In genomic region chr12:124633954-124634352, GRCh38 we compare ENCODE assay signal across 16 cellular contexts.
A peak's percentile ranks its signal among the peaks of the same experiment; 100 is the strongest.
DNase-seq lines count a peak whose midpoint lies in the region; ATAC-seq, FAIRE-seq and TF ChIP-seq lines count a peak whose summit lies in the region.
"Had no signal": no experiment of that assay in that cellular context is flagged by ENCODE, and none has a peak within 500 bp of the region (broad histone marks: within the 10 kb centered on the region; RNA-seq: fewer than 3 reads in every experiment).

No MANE protein-coding gene starts in this region.

- no peak overlapping the region for H3K27ac ChIP-seq in GM12878 (ENCODE audit: control insufficient read depth, insufficient read depth)
- H3K27ac ChIP-seq: C4-2B, psoas muscle, tibial nerve had no signal

- intact Hi-C loops in GM12878 (cut with micrococcal nuclease; ENCODE audit: unreplicated experiment) = no loop called here

- H4K20me1 ChIP-seq in GM12878 (ENCODE audit: control insufficient read depth, insufficient read depth) = no peaks in the 10 kb centered on the region

- no peaks in the 10 kb centered on the region for H3K79me2 ChIP-seq in GM12878 (ENCODE audit: control insufficient read depth, insufficient read depth, low read length)

- no peak for TF ChIP-seq CTCF in GM12878 (IDR thresholded peaks at IDR 0.05 in 2 of 3, conservative IDR thresholded peaks at IDR 0.05 in 1 of 3; ENCODE audit: control insufficient read depth in 2 of 3, extremely low read depth in 1 of 3, insufficient read depth in 1 of 3, low read depth in 3 of 3, low read length in 3 of 3)

- H3K9me3 ChIP-seq in GM12878 (replicated peaks; ENCODE audit: control insufficient read depth, insufficient read depth, low read length) = no peaks in the 10 kb centered on the region
- H3K9me3 ChIP-seq: Peyer's patch, psoas muscle, spleen, tibial nerve had no signal

- no peak for TF ChIP-seq EP300 in GM12878 (IDR thresholded peaks at IDR 0.05; ENCODE audit: borderline replicate concordance in 1 of 2, control insufficient read depth in 1 of 2, low read depth in 2 of 2, low read length in 2 of 2)

- no TSS peak for BruUV-seq in GM12878 (replicated peaks; lab: Mats Ljungman, UMichigan)

- H3K4me3 ChIP-seq in GM12878 = no peak overlapping the region
- H3K4me3 ChIP-seq: lung, Peyer's patch, psoas muscle, spleen, tibial nerve had no signal

- TF ChIP-seq RAD21 in GM12878 (IDR thresholded peaks at IDR 0.05; ENCODE audit: insufficient read depth, low read depth, low read length) = no peak

- H2AFZ ChIP-seq in GM12878 (ENCODE audit: control insufficient read depth, low read depth, low read length) = peak overlapping the region; percentile 15

- SMC1A ChIA-PET in GM12878 (lab: Charles Lee; ENCODE audit: uncharacterized antibody, unreplicated experiment) = no interaction called here

- no peaks in the 10 kb centered on the region for H3K36me3 ChIP-seq in GM12878 (ENCODE audit: control insufficient read depth in 2 of 2, insufficient read depth in 2 of 2, low read length in 1 of 2)
- H3K36me3 ChIP-seq: Peyer's patch, spleen, tibial nerve had no signal

- no peak overlapping the region for H3K9ac ChIP-seq in GM12878 (ENCODE audit: control insufficient read depth, insufficient read depth, low read length)

- no peak for TF ChIP-seq POLR2A in GM12878 (IDR thresholded peaks at IDR 0.05; ENCODE audit: low read depth, low read length)

- WGBS in GM12878 (ENCODE audit: insufficient coverage, insufficient replicate concordance, low lambda C conversion rate, missing lambda C conversion rate) = 37% methylated on average over 7 of the region's 8 CpGs

- POLR2A ChIA-PET in GM12878 (lab: Charles Lee) = interaction anchor here (0.6 kb wide), 1 partner anchor 598 kb away, joined by 3 read pairs; no protein-coding TSS in a partner anchor

- RAD21 ChIA-PET in GM12878 (lab: Charles Lee; ENCODE audit: unreplicated experiment) = no interaction called here

- CTCF ChIA-PET in GM12878 (lab: Yijun Ruan, JAX) = no interaction called here

- no peak for ATAC-seq in GM12878
- no peak for ATAC-seq in GM21825 (IDR thresholded peaks at IDR 0.05; ENCODE audit: unreplicated experiment)
- ATAC-seq: psoas muscle; stimulated activated memory B cell treated with anti-CD40 and anti-IgM and Interleukin-4, amounts not matched to agents 10 μg/mL and 1 μg/mL and 100 μg/mL, for 72 hours had no signal

- H3K27me3 ChIP-seq in GM12878 (replicated peaks in 1 of 2; ENCODE audit: control insufficient read depth in 2 of 2, insufficient read depth in 2 of 2, low read length in 1 of 2) = no peaks in the 10 kb centered on the region
- H3K27me3 ChIP-seq: Peyer's patch, tibial nerve had no signal

- in situ Hi-C loops in GM12878 (cut with MboI) = no loop called here

- DNase-seq in ELF-1 (ENCODE audit: low read depth, low spot score) = peak; percentile 39
- peak; percentile 82 to 88 for DNase-seq in NCI-H524 (lab: John Stamatoyannopoulos, UW)
- DNase-seq in GM12878 (ENCODE audit: low read depth, low spot score) = no peak
- DNase-seq in myocyte (ENCODE audit: low read depth) = peak; percentile 48
- no peak for DNase-seq in Kasumi-1 (lab: John Stamatoyannopoulos, UW)
- DNase-seq in HK-2 (ENCODE audit: unreplicated experiment) = no peak
- DNase-seq: activated B cell treated with CpG ODN at 0.5 μM for 24 hours, DND-41, Peyer's patch, psoas muscle, spleen had no signal

- no peak for FAIRE-seq in GM12878 (lab: Jason Lieb, UNC)

- 0 out of 2 replicates have a peak overlapping the region, but pooled peaks have one; percentile 19 for H3K4me2 ChIP-seq in GM12878 (ENCODE audit: control insufficient read depth, insufficient read depth)

- no peaks in the 10 kb centered on the region; the same call in 1 of the 2 replicates for H3K4me1 ChIP-seq in GM12878 (ENCODE audit: control insufficient read depth, insufficient read depth, low read length)

TF ChIP-seq in GM12878, 131 proteins besides CTCF, POLR2A, EP300 and RAD21:
- TF ChIP-seq JUNB (IDR thresholded peaks at IDR 0.05) (no peak), SUPT20H (IDR thresholded peaks at IDR 0.05; ENCODE audit: borderline replicate concordance, control insufficient read depth, low read depth, low read length) (no peak), E2F4 (IDR thresholded peaks at IDR 0.05; ENCODE audit: low read depth, low read length) (no peak), POLR2AphosphoS5 (IDR thresholded peaks at IDR 0.05; ENCODE audit: low read length) (no peak), YY1 (IDR thresholded peaks at IDR 0.05; ENCODE audit: low read depth, low read length) (no peak), BACH1 (IDR thresholded peaks at IDR 0.05; ENCODE audit: borderline replicate concordance) (no peak), BMI1 (IDR thresholded peaks at IDR 0.05; ENCODE audit: borderline replicate concordance) (no peak), RBBP5 (conservative IDR thresholded peaks at IDR 0.05) (no peak), HDGF (IDR thresholded peaks at IDR 0.05) (no peak), PRDM15 (CRISPR knock-in tag; IDR thresholded peaks at IDR 0.05) (no peak), ESRRA (IDR thresholded peaks at IDR 0.05; ENCODE audit: low read length) (no peak), GATAD2B (conservative IDR thresholded peaks at IDR 0.05; ENCODE audit: low read depth) (no peak), PAX5 (IDR thresholded peaks at IDR 0.05; ENCODE audit: borderline replicate concordance, low read depth, low read length) (no peak), SIN3A (IDR thresholded peaks at IDR 0.05; ENCODE audit: low read depth, low read length) (no peak), POLR2AphosphoS2 (IDR thresholded peaks at IDR 0.05; ENCODE audit: low read depth, low read length) (no peak)

Comparison
In these comparisons a context has a peak if more than half of its experiments do, and no peak if none do; other contexts are left out.
1. DNase-seq: peak in ELF-1 (single experiment), NCI-H524 (2 of 2) and myocyte (single experiment); none in GM12878 (single experiment), Kasumi-1 (0 of 2) and HK-2 (single experiment).